8 cellular contexts compared by ENCODE assay signal in the genomic region with DNA sequence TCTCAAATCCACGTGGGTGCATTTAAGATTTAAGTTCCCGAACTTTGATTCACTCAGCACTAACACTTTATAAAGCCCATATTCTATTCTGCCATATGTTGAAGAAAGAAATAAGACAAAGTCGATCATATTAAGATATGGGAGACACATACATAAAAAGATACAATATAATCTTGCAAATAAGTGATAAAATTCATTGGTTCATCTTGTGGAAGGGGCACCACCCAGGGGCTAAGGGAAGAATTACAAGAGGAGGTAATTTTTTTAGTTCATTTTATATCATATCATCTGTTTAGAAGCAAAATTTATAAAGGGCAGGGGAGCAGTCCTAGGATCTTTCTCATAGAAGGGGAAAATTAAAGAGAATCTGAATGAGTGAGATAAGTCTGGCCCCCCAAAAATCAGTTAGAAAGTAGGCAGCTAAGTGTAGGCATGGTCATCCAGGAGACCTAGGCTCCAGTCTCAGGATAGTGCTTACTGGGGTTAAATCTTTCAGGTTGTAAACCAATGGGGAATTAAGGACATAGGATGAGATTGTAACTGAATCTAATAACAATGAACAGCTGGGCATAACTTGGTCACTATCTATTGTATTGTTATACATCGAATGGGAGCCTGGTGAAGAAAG.
DNase-seq lines count a peak whose midpoint lies in the region; ATAC-seq and TF ChIP-seq lines count a peak whose summit lies in the region.

No MANE protein-coding gene starts in this region.

- TF ChIP-seq CTCF in astrocyte of the cerebellum (IDR thresholded peaks at IDR 0.05; ENCODE audit: low read depth, low read length, missing control alignments) (peak; percentile 72), right lobe of liver (IDR thresholded peaks at IDR 0.05) (peak; percentile 34 to 42 (median 40))

- 80% methylated on average over 4 of the region's 4 CpGs for WGBS in right lobe of liver (ENCODE audit: insufficient coverage, low coverage, low lambda C conversion rate, missing lambda C conversion rate)

- DNase-seq in DMS53 treated with DMSO at 0.1 percent for 48 hours (lab: John Stamatoyannopoulos, UW; ENCODE audit: unreplicated experiment) (peak; percentile 10), astrocyte of the cerebellum (ENCODE audit: low read depth) (no peak), right lobe of liver (no peak), NCI-H1436 treated with DMSO at 0.1 percent for 48 hours (lab: John Stamatoyannopoulos, UW) (no peak), foreskin melanocyte (no peak)
- no peak for DNase-seq in activated CD8-positive, alpha-beta memory T cell treated with anti-CD3 and anti-CD28 coated beads for 24 hours

- H3K27ac ChIP-seq in right lobe of liver, result no peak overlapping the region

- no peaks in the 10 kb centered on the region for H3K27me3 ChIP-seq in right lobe of liver

- H3K4me3 ChIP-seq in astrocyte of the cerebellum (ENCODE audit: low read depth, low read length) (no peak overlapping the region), right lobe of liver (no peak overlapping the region)

- H3K9me3 ChIP-seq in right lobe of liver, result no peaks in the 10 kb centered on the region

- in situ Hi-C loops in astrocyte of the cerebellum (cut with HindIII; ENCODE audit: low sequenced_read_pairs), result no loop called here

- no peak for TF ChIP-seq POLR2A in right lobe of liver (IDR thresholded peaks at IDR 0.05)

- H3K36me3 ChIP-seq in right lobe of liver, result no peaks in the 10 kb centered on the region

- peak; percentile 50 for ATAC-seq in HG03175 (IDR thresholded peaks at IDR 0.05; ENCODE audit: unreplicated experiment)
- ATAC-seq in right lobe of liver, result no peak
- no peak for ATAC-seq in GM21723 (IDR thresholded peaks at IDR 0.05; ENCODE audit: unreplicated experiment)

- no peaks in the 10 kb centered on the region for H3K4me1 ChIP-seq in right lobe of liver

- intact Hi-C loops in right lobe of liver (cut with DNase I), result no loop called here
